9 cellular contexts compared by ENCODE assay signal in genomic region chr20:54123587-54124180, GRCh38. TPM values are rescaled to one million over a fixed set of nuclear protein-coding genes. Genes with fewer than 3 reads are reported as not detected.
A peak's percentile ranks its signal among the peaks of the same experiment; 100 is the strongest.
DNase-seq lines count a peak whose midpoint lies in the region; ATAC-seq and TF ChIP-seq lines count a peak whose summit lies in the region.
"Had no signal": no experiment of that assay in that cellular context is flagged by ENCODE, and none has a peak within 500 bp of the region (broad histone marks: within the 10 kb centered on the region; RNA-seq: fewer than 3 reads in every experiment).

No MANE protein-coding gene starts in this region.

- no peaks in the 10 kb centered on the region for H3K9me3 Mint-ChIP-seq in chondrocyte (ENCODE audit: low read depth)

- no peak overlapping the region for H3K4me3 ChIP-seq in mucosa of descending colon

- no peaks in the 10 kb centered on the region for H3K36me3 Mint-ChIP-seq in chondrocyte (ENCODE audit: low read depth)

- peak overlapping the region; percentile 57 for H3K27ac Mint-ChIP-seq in chondrocyte (ENCODE audit: unreplicated experiment)
- H3K27ac Mint-ChIP-seq: IgD-negative memory B cell had no signal

- no peaks in the 10 kb centered on the region for H3K9me3 ChIP-seq in mucosa of descending colon

- intact Hi-C loops in mucosa of descending colon (cut with DNase I, micrococcal nuclease): no loop called here

- no peaks in the 10 kb centered on the region for H3K36me3 ChIP-seq in mucosa of descending colon (ENCODE audit: low read depth)

- H3K27me3 Mint-ChIP-seq in chondrocyte (ENCODE audit: low read depth): no peaks in the 10 kb centered on the region
- H3K27me3 Mint-ChIP-seq: IgD-negative memory B cell had no signal

- peak overlapping the region; percentile 44 for H3K27ac ChIP-seq in C4-2B

- peaks cover 18% of the 10 kb centered on the region for H3K4me1 Mint-ChIP-seq in chondrocyte (ENCODE audit: low read depth)

- TF ChIP-seq CTCF in C4-2B (conservative IDR thresholded peaks at IDR 0.05) (no peak), chondrocyte (IDR thresholded peaks at IDR 0.05) (no peak), mucosa of descending colon (IDR thresholded peaks at IDR 0.05) (no peak)

- peaks cover 4% of the 10 kb centered on the region for H3K4me1 ChIP-seq in mucosa of descending colon (ENCODE audit: low read depth)

- H3K4me3 Mint-ChIP-seq in chondrocyte (ENCODE audit: unreplicated experiment): no peak overlapping the region
- H3K4me3 Mint-ChIP-seq: IgD-negative memory B cell had no signal

- DNase-seq in LoVo (ENCODE audit: low spot score) (peak; percentile 97), chondrocyte (ENCODE audit: low spot score) (no peak), mucosa of descending colon (peak; percentile 71 to 78 (median 75)), retina (no peak)

- ATAC-seq in mucosa of descending colon (peak; percentile 98), GM19467 (IDR thresholded peaks at IDR 0.05; ENCODE audit: unreplicated experiment) (no peak), GM18868 (IDR thresholded peaks at IDR 0.05; ENCODE audit: unreplicated experiment) (no peak), GM18907 (IDR thresholded peaks at IDR 0.05; ENCODE audit: unreplicated experiment) (no peak)

RNA-seq across cellular contexts. Expression of gene CYP24A1, which starts 50.1 kb away (rescaled TPM):
- total RNA-seq in chondrocyte (not detected in 3 replicates), mucosa of descending colon (not detected)

RNA-seq across cellular contexts. Expression of gene BCAS1, which starts 53.3 kb away (rescaled TPM):
- total RNA-seq in chondrocyte (not detected in 3 replicates), mucosa of descending colon (100 to 1,000 TPM in 2 of 3 donors, 10 to 100 TPM in 1; 39.4 to 191 (median 101) TPM)

Comparison
In these comparisons a context has a peak if more than half of its experiments do, and no peak if none do; other contexts are left out.
1. DNase-seq: peak in LoVo (single experiment) and mucosa of descending colon (3 of 3); none in chondrocyte (single experiment) and retina (single experiment).
2. RNA of gene BCAS1, which starts 53.3 kb away (total RNA-seq): 39.4 to 191 TPM in mucosa of descending colon; not detected in chondrocyte; every median in the first group is over 10 times any median in the second.